Comparison of ENCODE assay signal across 22 cellular contexts in genomic region chr10:72756674-72757385, GRCh38.
DNase-seq lines count a peak whose midpoint lies in the region; ATAC-seq, FAIRE-seq and TF ChIP-seq lines count a peak whose summit lies in the region.
"Had no signal": no experiment of that assay in that cellular context is flagged by ENCODE, and none has a peak within 500 bp of the region (broad histone marks: within the 10 kb centered on the region; RNA-seq: fewer than 3 reads in every experiment).

No MANE protein-coding gene starts in this region.

- DNase-seq in NCI-H2227 (lab: John Stamatoyannopoulos, UW; ENCODE audit: unreplicated experiment) = peak; percentile 16
- no peak for DNase-seq in chondrocyte (ENCODE audit: low spot score)
- DNase-seq in iPS-NIHi11 (ENCODE audit: low spot score) = peak; percentile 14
- DNase-seq in kidney = no peak
- no peak for DNase-seq in GM23248
- no peak for DNase-seq in T1000 (lab: John Stamatoyannopoulos, UW)
- DNase-seq: activated CD4-positive, alpha-beta T cell treated with anti-CD3 and anti-CD28 coated beads, Interleukin-2, amount 10 ng/mL, durations not matched to agents 7 days and 5 days; activated CD8-positive, alpha-beta memory T cell treated with anti-CD3 and anti-CD28 coated beads, Interleukin-2, amount 50 U/mL, for 4 hours; adrenal gland; central memory CD4-positive, alpha-beta T cell; COR-L47; DMS79 treated with DMSO at 0.1 percent for 48 hours; immature natural killer cell; NCI-H2107; NCI-H526 treated with DMSO at 0.1 percent for 48 hours; SHP77 treated with DMSO at 0.1 percent for 48 hours; stimulated activated CD4-positive, alpha-beta T cell treated with anti-CD3 and anti-CD28 coated beads, Interleukin-12 subunit alpha, Interleukin-12 subunit beta, amount 100 ng/mL, for 4 hours; T-helper 1 cell had no signal

- peaks cover 55% of the 10 kb centered on the region for H3K4me1 ChIP-seq in ES-I3 (ENCODE audit: insufficient read depth, low read length)
- no peaks in the 10 kb centered on the region for H3K4me1 ChIP-seq in kidney (ENCODE audit: control insufficient read depth in 1 of 2, insufficient read depth in 1 of 2, low read depth in 1 of 2, low read length in 2 of 2)
- H3K4me1 ChIP-seq in GM23248 (ENCODE audit: insufficient read depth) = peaks cover 3% of the 10 kb centered on the region; the same call in 1 of the 2 replicates
- H3K4me1 ChIP-seq: adrenal gland had no signal

- no peaks in the 10 kb centered on the region for H3K9me2 ChIP-seq in GM23248 (ENCODE audit: insufficient read depth)

- H3K9ac ChIP-seq in ES-I3 (ENCODE audit: low read depth, low read length) (peak overlapping the region; percentile 28), kidney (ENCODE audit: low read length in 2 of 2) (no peak overlapping the region), GM23248 (no peak overlapping the region)

- peaks cover 48% of the 10 kb centered on the region for H3K4me1 Mint-ChIP-seq in chondrocyte (ENCODE audit: low read depth)

- no peak overlapping the region for H2AFZ ChIP-seq in GM23248

- no peaks in the 10 kb centered on the region for H3K9me3 ChIP-seq in ES-I3 (ENCODE audit: control insufficient read depth, insufficient read depth, low read length)
- H3K9me3 ChIP-seq in kidney (ENCODE audit: control insufficient read depth in 1 of 2, low read length in 2 of 2) = no peaks in the 10 kb centered on the region
- no peaks in the 10 kb centered on the region for H3K9me3 ChIP-seq in GM23248 (ENCODE audit: low read depth)
- H3K9me3 ChIP-seq: adrenal gland had no signal

- H3F3A ChIP-seq in GM23248 (ENCODE audit: insufficient read depth) = no peaks in the 10 kb centered on the region

- 93 to 98% methylated on average over 6 to 7 of the region's 7 CpGs for WGBS in GM23248 (ENCODE audit: low coverage in 1 of 2, low lambda C conversion rate in 2 of 2, missing lambda C conversion rate in 2 of 2), 2 experiments

- no peaks in the 10 kb centered on the region for H3K9me3 Mint-ChIP-seq in chondrocyte (ENCODE audit: low read depth)
- H3K9me3 Mint-ChIP-seq: activated CD4-positive, alpha-beta T cell treated with anti-CD3 and anti-CD28 coated beads, Interleukin-2, amount 10 ng/mL, durations not matched to agents 7 days and 5 days; immature natural killer cell had no signal

- peak overlapping the region; percentile 13 for H3K27ac Mint-ChIP-seq in chondrocyte (ENCODE audit: unreplicated experiment)
- H3K27ac Mint-ChIP-seq: activated CD4-positive, alpha-beta T cell treated with anti-CD3 and anti-CD28 coated beads, Interleukin-2, amount 10 ng/mL, durations not matched to agents 7 days and 5 days had no signal

- no peaks in the 10 kb centered on the region for H4K20me1 ChIP-seq in GM23248 (ENCODE audit: insufficient read depth)

- TF ChIP-seq CTCF in chondrocyte (IDR thresholded peaks at IDR 0.05) = no peak
- no peak for TF ChIP-seq CTCF in kidney (IDR thresholded peaks at IDR 0.05; ENCODE audit: borderline replicate concordance, extremely low read depth, insufficient read depth)

- H3K4me3 ChIP-seq in kidney (ENCODE audit: low read length in 2 of 2) (no peak overlapping the region), GM23248 (no peak overlapping the region)
- H3K4me3 ChIP-seq: adrenal gland had no signal

- H3K4me3 Mint-ChIP-seq in chondrocyte (ENCODE audit: unreplicated experiment) = no peak overlapping the region
- H3K4me3 Mint-ChIP-seq: activated CD4-positive, alpha-beta T cell treated with anti-CD3 and anti-CD28 coated beads, Interleukin-2, amount 10 ng/mL, durations not matched to agents 7 days and 5 days; immature natural killer cell had no signal

- in situ Hi-C loops in GM23248 (cut with MboI) = no loop called here

- no peak overlapping the region for H3K4me2 ChIP-seq in GM23248 (ENCODE audit: unreplicated experiment)

- no peaks in the 10 kb centered on the region for H3K27me3 Mint-ChIP-seq in chondrocyte (ENCODE audit: low read depth)
- H3K27me3 Mint-ChIP-seq: activated CD4-positive, alpha-beta T cell treated with anti-CD3 and anti-CD28 coated beads, Interleukin-2, amount 10 ng/mL, durations not matched to agents 7 days and 5 days had no signal

- peaks cover 31% of the 10 kb centered on the region for H3K79me2 ChIP-seq in GM23248 (ENCODE audit: insufficient read depth)

- intact Hi-C loops in kidney (cut with DNase I) = no loop called here

- no peak for FAIRE-seq in kidney (lab: Jason Lieb, UNC)
- FAIRE-seq: A204.1 had no signal

- H3K36me3 ChIP-seq in ES-I3 (ENCODE audit: insufficient read depth, low read length) = no peaks in the 10 kb centered on the region
- H3K36me3 ChIP-seq in kidney (ENCODE audit: control insufficient read depth in 1 of 2, insufficient read depth in 2 of 2, low read length in 2 of 2) = no peaks in the 10 kb centered on the region
- no peaks in the 10 kb centered on the region for H3K36me3 ChIP-seq in GM23248 (ENCODE audit: low read depth)
- H3K36me3 ChIP-seq: adrenal gland had no signal

- H3K27me3 ChIP-seq in GM23248 (replicated peaks; ENCODE audit: insufficient read depth) = no peaks in the 10 kb centered on the region
- H3K27me3 ChIP-seq: adrenal gland had no signal

- no peak for ATAC-seq in GM21526 (IDR thresholded peaks at IDR 0.05; ENCODE audit: low FRiP score, unreplicated experiment)
- ATAC-seq: HCT116 had no signal

- no peak overlapping the region for H3K27ac ChIP-seq in kidney (ENCODE audit: low read depth in 2 of 2, low read length in 2 of 2)
- H3K27ac ChIP-seq in GM23248 = no peak overlapping the region
- H3K27ac ChIP-seq: adrenal gland had no signal

- no peaks in the 10 kb centered on the region for H3K36me3 Mint-ChIP-seq in chondrocyte (ENCODE audit: low read depth)

Comparison
In these comparisons a context has a peak if more than half of its experiments do, and no peak if none do; other contexts are left out.
1. DNase-seq: peak in NCI-H2227 (single experiment) and iPS-NIHi11 (single experiment); none in chondrocyte (single experiment), kidney (single experiment), GM23248 (single experiment) and T1000 (single experiment).